In the genomic region with DNA sequence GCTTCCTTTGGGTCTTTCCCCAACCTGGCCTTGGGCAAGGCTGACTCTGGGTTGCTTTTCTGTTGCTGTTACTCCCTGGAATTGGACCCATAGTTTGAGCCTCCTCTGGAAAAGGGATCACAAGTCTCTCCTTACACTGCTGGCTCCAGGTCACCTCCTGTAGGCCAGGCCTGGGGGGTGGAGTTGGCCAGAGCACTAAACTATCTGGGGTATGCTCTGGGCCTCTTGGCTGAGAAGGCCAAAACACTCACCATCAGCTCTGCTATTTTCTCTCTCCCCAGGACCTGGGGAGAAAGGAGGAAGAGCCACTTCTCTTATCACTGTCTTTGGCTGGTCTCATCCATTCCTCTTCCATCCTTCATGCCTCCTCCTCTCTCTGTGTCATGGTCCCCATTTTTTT, we compare ENCODE assay signal across 22 cellular contexts. TPM values are rescaled to one million over a fixed set of nuclear protein-coding genes. Genes with fewer than 3 reads are reported as not detected.
A peak's percentile ranks its signal among the peaks of the same experiment; 100 is the strongest.
DNase-seq lines count a peak whose midpoint lies in the region; ATAC-seq, FAIRE-seq and TF ChIP-seq lines count a peak whose summit lies in the region.
"Had no signal": no experiment of that assay in that cellular context is flagged by ENCODE, and none has a peak within 500 bp of the region (broad histone marks: within the 10 kb centered on the region; RNA-seq: fewer than 3 reads in every experiment).

No MANE protein-coding gene starts in this region.

- TF ChIP-seq CTCF in breast epithelium (IDR thresholded peaks at IDR 0.05) (no peak), MCF 10A (IDR thresholded peaks at IDR 0.05; ENCODE audit: unreplicated experiment) (no peak), heart right ventricle (IDR thresholded peaks at IDR 0.05) (no peak), parathyroid adenoma (IDR thresholded peaks at IDR 0.05) (no peak), uterus (IDR thresholded peaks at IDR 0.05) (no peak)

- no peaks in the 10 kb centered on the region for H3K9me3 ChIP-seq in breast epithelium
- no peaks in the 10 kb centered on the region for H3K9me3 ChIP-seq in heart right ventricle
- H3K9me3 ChIP-seq in parathyroid adenoma (ENCODE audit: control insufficient read depth, low read length): no peaks in the 10 kb centered on the region
- no peaks in the 10 kb centered on the region for H3K9me3 ChIP-seq in uterus
- H3K9me3 ChIP-seq: body of pancreas had no signal

- H3K27me3 Mint-ChIP-seq in MCF 10A (ENCODE audit: insufficient read depth, unreplicated experiment): no peaks in the 10 kb centered on the region
- H3K27me3 Mint-ChIP-seq: activated CD8-positive, alpha-beta memory T cell treated with anti-CD3 and anti-CD28 coated beads, Interleukin-2, amount 10 ng/mL, durations not matched to agents 7 days and 5 days; activated naive CD8-positive, alpha-beta T cell treated with anti-CD3 and anti-CD28 coated beads for 36 hours; stimulated activated naive CD8-positive, alpha-beta T cell treated with anti-CD3 and anti-CD28 coated beads, Interleukin-15, Interleukin-2, amounts not matched to agents 100 ng/mL and 50 ng/mL, for 24 hours had no signal

- H3K4me2 ChIP-seq in parathyroid adenoma (ENCODE audit: low read length): no peak overlapping the region

- H3K27ac ChIP-seq in breast epithelium (peak overlapping the region; percentile 72 to 80), heart right ventricle (peak overlapping the region; percentile 58 to 83 (median 71)), parathyroid adenoma (no peak overlapping the region), uterus (peak overlapping the region; percentile 59 to 69)
- H3K27ac ChIP-seq: 22Rv1 had no signal

- no peak overlapping the region for H3K9ac ChIP-seq in parathyroid adenoma

- no peak for FAIRE-seq in HTR-8/SVneo (lab: Jason Lieb, UNC)
- FAIRE-seq: small intestine, TTC549 had no signal

- H3K36me3 ChIP-seq in breast epithelium (no peaks in the 10 kb centered on the region), heart right ventricle (no peaks in the 10 kb centered on the region), parathyroid adenoma (ENCODE audit: control insufficient read depth, insufficient read depth, low read length) (no peaks in the 10 kb centered on the region), uterus (no peaks in the 10 kb centered on the region)

- ATAC-seq in heart right ventricle: peak in 6 of 8 donors; percentile 23 to 57 (median 36)
- ATAC-seq: activated CD8-positive, alpha-beta memory T cell treated with anti-CD3 and anti-CD28 coated beads, Interleukin-2, amount 10 ng/mL, durations not matched to agents 7 days and 5 days; body of pancreas; naive thymus-derived CD8-positive, alpha-beta T cell had no signal

- no peak for TF ChIP-seq POLR2A in breast epithelium (IDR thresholded peaks at IDR 0.05)
- no peak for TF ChIP-seq POLR2A in uterus (IDR thresholded peaks at IDR 0.05)

- peak overlapping the region; percentile 12 for H2AFZ ChIP-seq in parathyroid adenoma

- H3K27me3 ChIP-seq in breast epithelium (no peaks in the 10 kb centered on the region), heart right ventricle (no peaks in the 10 kb centered on the region), parathyroid adenoma (ENCODE audit: control insufficient read depth, insufficient read depth, low read length) (no peaks in the 10 kb centered on the region), uterus (no peaks in the 10 kb centered on the region)
- H3K27me3 ChIP-seq: body of pancreas had no signal

- no peaks in the 10 kb centered on the region for H3K79me2 ChIP-seq in parathyroid adenoma

- intact Hi-C loops in breast epithelium (cut with DNase I; ENCODE audit: low total_unique reads): no loop called here
- intact Hi-C loops in MCF 10A (cut with micrococcal nuclease): no loop called here
- intact Hi-C loops in heart right ventricle (cut with DNase I): loop anchor here in 2 of 10 donors (1.0 to 10.0 kb wide), 2 partner anchors 50 to 57 kb away; a partner anchor contains a TSS
- intact Hi-C loops in uterus (cut with DNase I; ENCODE audit: low total_unique reads): no loop called here

- no peak overlapping the region for H3K4me3 Mint-ChIP-seq in MCF 10A (ENCODE audit: unreplicated experiment)
- H3K4me3 Mint-ChIP-seq: activated CD8-positive, alpha-beta memory T cell treated with anti-CD3 and anti-CD28 coated beads, Interleukin-2, amount 10 ng/mL, durations not matched to agents 7 days and 5 days; activated naive CD8-positive, alpha-beta T cell treated with anti-CD3 and anti-CD28 coated beads for 36 hours; naive thymus-derived CD8-positive, alpha-beta T cell; stimulated activated naive CD8-positive, alpha-beta T cell treated with anti-CD3 and anti-CD28 coated beads, Interleukin-15, Interleukin-2, amounts not matched to agents 100 ng/mL and 50 ng/mL, for 24 hours had no signal

- no peaks in the 10 kb centered on the region for H3K36me3 Mint-ChIP-seq in MCF 10A (ENCODE audit: insufficient read depth, unreplicated experiment)
- H3K36me3 Mint-ChIP-seq: activated CD8-positive, alpha-beta memory T cell treated with anti-CD3 and anti-CD28 coated beads, Interleukin-2, amount 10 ng/mL, durations not matched to agents 7 days and 5 days; activated naive CD8-positive, alpha-beta T cell treated with anti-CD3 and anti-CD28 coated beads for 36 hours; naive thymus-derived CD8-positive, alpha-beta T cell had no signal

- no peaks in the 10 kb centered on the region for H3K9me3 Mint-ChIP-seq in MCF 10A (ENCODE audit: unreplicated experiment)
- H3K9me3 Mint-ChIP-seq: activated naive CD8-positive, alpha-beta T cell treated with anti-CD3 and anti-CD28 coated beads for 36 hours; activated T-helper 2 cell treated with anti-CD3 and anti-CD28 coated beads, Interferon-gamma antibody, Interleukin-2, Interleukin-4, amounts not matched to agents 10 μg/mL and 5 μg/mL and 100 μg/mL, durations not matched to agents 14 hours and 24 hours and 36 hours; naive thymus-derived CD8-positive, alpha-beta T cell; stimulated activated naive CD8-positive, alpha-beta T cell treated with anti-CD3 and anti-CD28 coated beads, Interleukin-15, Interleukin-2, amounts not matched to agents 100 ng/mL and 50 ng/mL, for 24 hours had no signal

- H3K4me1 Mint-ChIP-seq in MCF 10A (ENCODE audit: insufficient read depth, unreplicated experiment): no peaks in the 10 kb centered on the region
- H3K4me1 Mint-ChIP-seq: activated CD8-positive, alpha-beta memory T cell treated with anti-CD3 and anti-CD28 coated beads, Interleukin-2, amount 10 ng/mL, durations not matched to agents 7 days and 5 days; activated naive CD8-positive, alpha-beta T cell treated with anti-CD3 and anti-CD28 coated beads for 36 hours; naive thymus-derived CD8-positive, alpha-beta T cell had no signal

- no peak overlapping the region for H3K27ac Mint-ChIP-seq in MCF 10A (ENCODE audit: low read depth, unreplicated experiment)
- H3K27ac Mint-ChIP-seq: activated CD8-positive, alpha-beta memory T cell treated with anti-CD3 and anti-CD28 coated beads, Interleukin-2, amount 10 ng/mL, durations not matched to agents 7 days and 5 days; activated naive CD8-positive, alpha-beta T cell treated with anti-CD3 and anti-CD28 coated beads for 36 hours; activated T-helper 2 cell treated with anti-CD3 and anti-CD28 coated beads, Interferon-gamma antibody, Interleukin-2, Interleukin-4, amounts not matched to agents 10 μg/mL and 5 μg/mL and 100 μg/mL, durations not matched to agents 14 hours and 24 hours and 36 hours; stimulated activated naive CD8-positive, alpha-beta T cell treated with anti-CD3 and anti-CD28 coated beads, Interleukin-15, Interleukin-2, amounts not matched to agents 100 ng/mL and 50 ng/mL, for 24 hours had no signal

- H3K4me1 ChIP-seq in breast epithelium (peaks cover 0 to 4% of the 10 kb centered on the region in 2 donors), heart right ventricle (peaks cover 7 to 56% (median 41%) of the 10 kb centered on the region in 9 donors), parathyroid adenoma (peaks cover 4% of the 10 kb centered on the region), uterus (peaks cover 0 to 13% of the 10 kb centered on the region in 2 donors)

- BruUV-seq in MCF 10A (replicated peaks; lab: Mats Ljungman, UMichigan): no TSS peak

- POLR2A ChIA-PET in MCF 10A (lab: Yijun Ruan, JAX): no interaction called here

- H3K4me3 ChIP-seq in breast epithelium (no peak overlapping the region), heart right ventricle (no peak overlapping the region), parathyroid adenoma (ENCODE audit: low read depth, low read length) (no peak overlapping the region), uterus (no peak overlapping the region)
- H3K4me3 ChIP-seq: body of pancreas had no signal

- DNase-seq in breast epithelium (ENCODE audit: low spot score in 2 of 2) (no peak), MCF 10A (ENCODE audit: unreplicated experiment) (no peak), heart right ventricle (peak in 1 of 2 donors; percentile 27), uterus (peak in 1 of 2 donors; percentile 31), RKO (ENCODE audit: low spot score) (no peak), DMS 273 treated with DMSO at 0.1 percent for 48 hours (lab: John Stamatoyannopoulos, UW) (no peak), HTR-8/SVneo (ENCODE audit: insufficient read length, low spot score) (no peak)
- DNase-seq: activated CD4-positive, alpha-beta T cell treated with anti-CD3 and anti-CD28 coated beads for 4 hours; activated CD8-positive, alpha-beta memory T cell treated with anti-CD3 and anti-CD28 coated beads, Interleukin-2, amount 10 ng/mL, durations not matched to agents 7 days and 5 days; activated naive CD8-positive, alpha-beta T cell treated with anti-CD3 and anti-CD28 coated beads for 36 hours; body of pancreas; cortex of kidney; naive thymus-derived CD8-positive, alpha-beta T cell; NCI-H1436 treated with DMSO at 0.1 percent for 48 hours; NCI-H2171; SHP77 treated with DMSO at 0.1 percent for 48 hours; small intestine had no signal

- CTCF ChIA-PET in MCF 10A (lab: Yijun Ruan, JAX): interaction anchor here (1.1 to 1.7 kb wide), 2 partner anchors 12 to 393 kb away, joined by 3 to 10 read pairs; no protein-coding TSS in a partner anchor

RNA-seq across cellular contexts. Expression of a gene that starts 56.5 kb away (rescaled TPM):
- total RNA-seq in breast epithelium (10 to 100 TPM; 66.4 to 83.4 (median 69.2) TPM), MCF 10A (2022) (15.4 and 15.8 TPM in 2 replicates), heart right ventricle (10 to 100 TPM; 28.5 to 36.7 (median 32.5) TPM), uterus (10 to 100 TPM; 38.7 to 88.5 (median 62.0) TPM)
- 1 to 10 TPM; 8.6 to 9.5 TPM for polyA plus RNA-seq in heart right ventricle
